Comparison of ENCODE assay signal across 17 cellular contexts in genomic region chr11:908273-908672, GRCh38. TPM values are rescaled to one million over a fixed set of nuclear protein-coding genes. Genes with fewer than 3 reads are reported as not detected.
DNase-seq lines count a peak whose midpoint lies in the region; ATAC-seq and TF ChIP-seq lines count a peak whose summit lies in the region.
"Had no signal": no experiment of that assay in that cellular context is flagged by ENCODE, and none has a peak within 500 bp of the region (broad histone marks: within the 10 kb centered on the region; RNA-seq: fewer than 3 reads in every experiment).

No MANE protein-coding gene starts in this region.

- peak overlapping the region in 2 of 11 experiments; percentile 1 to 94; a peak in 1 of 22 replicates for H3K4me2 ChIP-seq in BLaER1 treated with 17β-estradiol and CSF1 and Interleukin-3, amounts not matched to agents 10 nM and 100 nM

- no peaks in the 10 kb centered on the region for H3K27me3 ChIP-seq in BLaER1 treated with 17β-estradiol and CSF1 and Interleukin-3, amounts not matched to agents 10 nM and 100 nM
- H3K27me3 ChIP-seq: heart left ventricle, SJCRH30 had no signal

- H3K4me3 ChIP-seq in BLaER1 treated with 17β-estradiol and CSF1 and Interleukin-3, amounts not matched to agents 10 nM and 100 nM, result no peak overlapping the region
- H3K4me3 ChIP-seq: coronary artery, heart left ventricle, psoas muscle, SJCRH30 had no signal

- H3K27ac ChIP-seq in BLaER1 treated with 17β-estradiol and CSF1 and Interleukin-3, amounts not matched to agents 10 nM and 100 nM, result no peak overlapping the region
- H3K27ac ChIP-seq: coronary artery, heart left ventricle, psoas muscle, SJCRH30 had no signal

- ATAC-seq in T-cell (replicated peaks in 1 of 4) (no peak), T-helper 17 cell (no peak)
- ATAC-seq: esophagus mucosa, heart left ventricle, psoas muscle had no signal

- POLR2A ChIA-PET in T-cell (lab: Charles Lee), result no interaction called here

- peaks cover 0 to 68% (median 58%) of the 10 kb centered on the region in 11 experiments; a peak in 20 of 22 replicates for H4K20me1 ChIP-seq in BLaER1 treated with 17β-estradiol and CSF1 and Interleukin-3, amounts not matched to agents 10 nM and 100 nM

- CTCF ChIA-PET in T-cell (lab: Charles Lee), result no interaction called here

- no peak for TF ChIP-seq CTCF in mesothelial cell of epicardium (IDR thresholded peaks at IDR 0.05; ENCODE audit: unreplicated experiment)

- H3K9ac ChIP-seq in BLaER1 treated with 17β-estradiol and CSF1 and Interleukin-3, amounts not matched to agents 10 nM and 100 nM, result peak overlapping the region in 10 of 11 experiments; percentile 11 to 96 (median 94); a peak in 11 of 22 replicates

- H3K27ac Mint-ChIP-seq in T-cell (no peak overlapping the region), mesothelial cell of epicardium (no peak overlapping the region), T-helper 17 cell (no peak overlapping the region)

- H3K4me1 Mint-ChIP-seq in T-cell (peaks cover 18 to 25% (median 20%) of the 10 kb centered on the region in 3 donors), mesothelial cell of epicardium (peaks cover 12% of the 10 kb centered on the region), T-helper 17 cell (peaks cover 15% of the 10 kb centered on the region)

- peak overlapping the region; percentile 25 to 66 (median 51) for H3K4me3 Mint-ChIP-seq in T-cell
- peak overlapping the region; percentile 39 for H3K4me3 Mint-ChIP-seq in mesothelial cell of epicardium
- H3K4me3 Mint-ChIP-seq in T-helper 17 cell, result no peak overlapping the region

- H3K27me3 Mint-ChIP-seq in T-cell (no peaks in the 10 kb centered on the region), mesothelial cell of epicardium (ENCODE audit: low read depth) (no peaks in the 10 kb centered on the region), T-helper 17 cell (no peaks in the 10 kb centered on the region)

- H3K9me3 ChIP-seq in BLaER1 treated with 17β-estradiol and CSF1 and Interleukin-3, amounts not matched to agents 10 nM and 100 nM (replicated peaks in 1 of 11), result no peaks in the 10 kb centered on the region
- no peaks in the 10 kb centered on the region for H3K9me3 ChIP-seq in T-helper 17 cell (ENCODE audit: control insufficient read depth, low read length, poor library complexity, severe bottlenecking)
- H3K9me3 ChIP-seq: heart left ventricle, psoas muscle, SJCRH30 had no signal

- DNase-seq in EL (peak; percentile 36), T-cell (no peak), mesothelial cell of epicardium (ENCODE audit: low spot score in 2 of 2, unreplicated experiment in 2 of 2) (no peak), T-helper 17 cell (no peak), A172 (ENCODE audit: low spot score) (no peak)
- no peak for DNase-seq in central memory CD4-positive, alpha-beta T cell
- DNase-seq: aorta, C1 segment of cervical spinal cord, GF-D8, heart left ventricle, kidney glomerular epithelial cell, NCI-H1092, psoas muscle, SJCRH30 had no signal

- H3K9me3 Mint-ChIP-seq in T-cell (no peaks in the 10 kb centered on the region), mesothelial cell of epicardium (no peaks in the 10 kb centered on the region)

- H3K36me3 ChIP-seq in BLaER1 treated with 17β-estradiol and CSF1 and Interleukin-3, amounts not matched to agents 10 nM and 100 nM, result peaks cover 19 to 62% (median 47%) of the 10 kb centered on the region in 11 experiments

- peaks cover 31 to 44% (median 38%) of the 10 kb centered on the region in 10 experiments for H3K4me1 ChIP-seq in BLaER1 treated with 17β-estradiol and CSF1 and Interleukin-3, amounts not matched to agents 10 nM and 100 nM
- H3K4me1 ChIP-seq: SJCRH30 had no signal

- peaks cover 10% of the 10 kb centered on the region for H3K36me3 Mint-ChIP-seq in T-cell
- peaks cover 12% of the 10 kb centered on the region for H3K36me3 Mint-ChIP-seq in mesothelial cell of epicardium
- peaks cover 2% of the 10 kb centered on the region for H3K36me3 Mint-ChIP-seq in T-helper 17 cell (ENCODE audit: low read depth)

RNA-seq across cellular contexts. Expression of gene CHID1, which starts 2.3 kb away (rescaled TPM):
- total RNA-seq in T-cell, result 10 to 100 TPM; 39.0 to 68.4 (median 51.2) TPM
- total RNA-seq in mesothelial cell of epicardium, result 88.3 to 95.9 TPM (median 95.4 TPM) in 3 replicates
- 10 to 100 TPM; 23.4 to 28.8 TPM for total RNA-seq in T-helper 17 cell
- total RNA-seq in A172 (2014; rRNA removed; shearing (Covaris generic)), result 54.5 and 66.7 TPM in 2 replicates

RNA-seq across cellular contexts. Expression of gene AP2A2, which starts 17.4 kb away (rescaled TPM):
- 10 to 100 TPM; 59.6 to 85.3 (median 70.8) TPM for total RNA-seq in T-cell
- 74.9 to 89.1 TPM (median 86.6 TPM) in 3 replicates for total RNA-seq in mesothelial cell of epicardium
- 10 to 100 TPM; 71.1 to 74.0 TPM for total RNA-seq in T-helper 17 cell
- 27.8 and 29.4 TPM in 2 replicates for total RNA-seq in A172 (2014; rRNA removed; shearing (Covaris generic))
